1 cellular context compared by ENCODE assay signal in genomic region chr13:101751488-101751887, GRCh38.
TF ChIP-seq lines count a peak whose summit lies in the region.

No MANE protein-coding gene starts in this region.

TF ChIP-seq in liver, 16 proteins besides CTCF, POLR2A, EP300 and RAD21 (continued from another document):
- no peak for TF ChIP-seq REST (IDR thresholded peaks at IDR 0.05)
